In genomic region chr3:157156844-157157635, GRCh38 we compare ENCODE assay signal across 8 cellular contexts. TPM values are rescaled to one million over a fixed set of nuclear protein-coding genes. Genes with fewer than 3 reads are reported as not detected.
DNase-seq lines count a peak whose midpoint lies in the region; ATAC-seq and TF ChIP-seq lines count a peak whose summit lies in the region.

No MANE protein-coding gene starts in this region.

- peak overlapping the region; percentile 48 for H3K27ac Mint-ChIP-seq in progenitor cell of endocrine pancreas

- no peak for ATAC-seq in HG03025 (IDR thresholded peaks at IDR 0.05; ENCODE audit: low FRiP score, unreplicated experiment)

- H3K9me3 Mint-ChIP-seq in progenitor cell of endocrine pancreas (ENCODE audit: low read depth): no peaks in the 10 kb centered on the region

- peaks cover 58% of the 10 kb centered on the region for H3K4me1 ChIP-seq in endocrine pancreas (ENCODE audit: control insufficient read depth, insufficient read depth, low read length)

- H3K27me3 ChIP-seq in endocrine pancreas (ENCODE audit: control insufficient read depth, insufficient read depth, low read length): no peaks in the 10 kb centered on the region

- no peaks in the 10 kb centered on the region for H3K9me3 ChIP-seq in endocrine pancreas (ENCODE audit: control insufficient read depth, low read length)

- peak overlapping the region; percentile 85 for H3K4me3 Mint-ChIP-seq in progenitor cell of endocrine pancreas (ENCODE audit: low read depth)

- H3K36me3 ChIP-seq in endocrine pancreas (ENCODE audit: control insufficient read depth, insufficient read depth, low read length): peaks cover 7% of the 10 kb centered on the region

- peak overlapping the region; percentile 97 for H3K4me3 ChIP-seq in endocrine pancreas (ENCODE audit: control insufficient read depth, insufficient read depth, low read length)

- no peak for TF ChIP-seq CTCF in progenitor cell of endocrine pancreas (IDR thresholded peaks at IDR 0.05; ENCODE audit: unreplicated experiment)

- peak; percentile 27 for DNase-seq in NCI-H146 (lab: John Stamatoyannopoulos, UW)
- DNase-seq in NCI-H146 treated with DMSO at 0.1 percent for 48 hours (lab: John Stamatoyannopoulos, UW; ENCODE audit: unreplicated experiment): no peak
- DNase-seq in NCI-H69 (lab: John Stamatoyannopoulos, UW): peak; percentile 42
- DNase-seq in progenitor cell of endocrine pancreas (ENCODE audit: low spot score, unreplicated experiment): no peak
- DNase-seq in GM19238 (ENCODE audit: insufficient read length, low spot score): no peak
- DNase-seq in AML-193 (lab: John Stamatoyannopoulos, UW): no peak

- H3K27me3 Mint-ChIP-seq in progenitor cell of endocrine pancreas: no peaks in the 10 kb centered on the region

- H3K36me3 Mint-ChIP-seq in progenitor cell of endocrine pancreas (ENCODE audit: insufficient read depth): peaks cover 36% of the 10 kb centered on the region

- H3K9ac ChIP-seq in endocrine pancreas (ENCODE audit: control insufficient read depth, insufficient read depth, low read length): no peak overlapping the region

- peaks cover 48% of the 10 kb centered on the region for H3K4me1 Mint-ChIP-seq in progenitor cell of endocrine pancreas (ENCODE audit: low read depth)

RNA-seq across cellular contexts. Expression of gene CCNL1, which starts 2.9 kb away (rescaled TPM):
- total RNA-seq in progenitor cell of endocrine pancreas: 155 and 157 TPM in 2 replicates

Comparison
In these comparisons a context has a peak if more than half of its experiments do, and no peak if none do; other contexts are left out.
1. DNase-seq: peak in NCI-H146 (single experiment) and NCI-H69 (single experiment); none in NCI-H146 treated with DMSO at 0.1 percent for 48 hours (single experiment), progenitor cell of endocrine pancreas (single experiment), GM19238 (single experiment) and AML-193 (0 of 2).